9 cellular contexts compared by ENCODE assay signal in genomic region chr20:32681175-32682084, GRCh38. TPM values are rescaled to one million over a fixed set of nuclear protein-coding genes. Genes with fewer than 3 reads are reported as not detected.
DNase-seq lines count a peak whose midpoint lies in the region; TF ChIP-seq lines count a peak whose summit lies in the region.
"Had no signal": no experiment of that assay in that cellular context is flagged by ENCODE, and none has a peak within 500 bp of the region (broad histone marks: within the 10 kb centered on the region; RNA-seq: fewer than 3 reads in every experiment).

No MANE protein-coding gene starts in this region.

- peak overlapping the region in 2 of 5 experiments; percentile 57 to 65 for H3K4me3 Mint-ChIP-seq in brain
- H3K4me3 Mint-ChIP-seq in neural crest cell = peak overlapping the region; percentile 16

- no peak for TF ChIP-seq CTCF in brain (conservative IDR thresholded peaks at IDR 0.05)
- no peak for TF ChIP-seq CTCF in neural crest cell (conservative IDR thresholded peaks at IDR 0.05)

- H3K36me3 Mint-ChIP-seq in brain = peaks cover 4% of the 10 kb centered on the region
- H3K36me3 Mint-ChIP-seq in neural crest cell (ENCODE audit: low read depth) = no peaks in the 10 kb centered on the region

- peak; percentile 71 to 85 for DNase-seq in NCI-H2081 (lab: John Stamatoyannopoulos, UW)
- no peak for DNase-seq in NCI-H2081 treated with DMSO at 0.1 percent for 48 hours (lab: John Stamatoyannopoulos, UW)
- peak; percentile 72 for DNase-seq in NCI-H2171 (lab: John Stamatoyannopoulos, UW)
- DNase-seq in neural crest cell (ENCODE audit: low read depth, low spot score) = peak; percentile 31
- no peak for DNase-seq in NCI-H1048 (lab: John Stamatoyannopoulos, UW)
- no peak for DNase-seq in COLO829 (ENCODE audit: low spot score)
- no peak for DNase-seq in superior temporal gyrus (ENCODE audit: extremely low spot score)

- peak overlapping the region; percentile 45 to 99 (median 77) for H3K27ac Mint-ChIP-seq in brain
- peak overlapping the region; percentile 15 for H3K27ac Mint-ChIP-seq in neural crest cell (ENCODE audit: unreplicated experiment)

- H3K9me3 Mint-ChIP-seq in brain (no peaks in the 10 kb centered on the region), neural crest cell (no peaks in the 10 kb centered on the region)

- H3K27me3 Mint-ChIP-seq in brain (peaks cover 5% of the 10 kb centered on the region), neural crest cell (ENCODE audit: low read depth) (no peaks in the 10 kb centered on the region)

- H3K4me1 Mint-ChIP-seq in brain (peaks cover 50% of the 10 kb centered on the region), neural crest cell (peaks cover 41% of the 10 kb centered on the region)

RNA-seq across cellular contexts. Expression of gene C20orf203, which starts 7.7 kb away (rescaled TPM):
- polyA plus RNA-seq in brain (ENCODE audit: insufficient read depth, low read depth, low replicate concordance) = not detected
- total RNA-seq in neural crest cell = 0.26 TPM in 1 of 2 replicates, not detected in the other
- total RNA-seq: T-helper 1 cell treated with Interleukin-12 subunit alpha and Interleukin-12 subunit beta and Interleukin-4 antibody, amounts not matched to agents 30 ng/mL and 1 ng/mL, for 36 hours had no signal

Comparison
In these comparisons a context has a peak if more than half of its experiments do, and no peak if none do; other contexts are left out.
1. DNase-seq: peak in NCI-H2081 (2 of 2), NCI-H2171 (single experiment) and neural crest cell (single experiment); none in NCI-H2081 treated with DMSO at 0.1 percent for 48 hours (single experiment), NCI-H1048 (single experiment), COLO829 (single experiment) and superior temporal gyrus (single experiment).